ENCODE assay signal across 2 cellular contexts in the genomic region with DNA sequence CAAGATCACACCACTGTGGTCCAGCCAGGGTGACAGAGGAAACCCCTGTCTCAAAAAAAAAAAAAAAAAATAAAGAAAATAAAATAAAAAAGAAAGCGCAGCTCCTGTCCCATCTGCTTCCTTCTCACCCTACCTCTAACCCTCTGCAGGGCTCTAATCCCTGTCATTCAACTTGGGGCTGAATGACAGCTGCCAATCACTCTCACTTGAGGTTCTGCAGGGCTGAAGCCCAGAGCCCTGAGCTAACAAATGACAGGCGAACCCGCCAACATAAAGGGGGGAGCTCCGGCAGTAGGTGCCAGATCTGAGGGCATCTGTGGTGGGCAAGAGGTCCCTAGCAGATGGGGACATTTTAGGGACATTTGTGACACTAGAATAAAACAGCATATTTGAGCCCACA.
TF ChIP-seq lines count a peak whose summit lies in the region.

No MANE protein-coding gene starts in this region.

TF ChIP-seq in HEK293, 187 proteins besides CTCF, POLR2A, EP300 and RAD21:
- TF ChIP-seq, protein P1, sequence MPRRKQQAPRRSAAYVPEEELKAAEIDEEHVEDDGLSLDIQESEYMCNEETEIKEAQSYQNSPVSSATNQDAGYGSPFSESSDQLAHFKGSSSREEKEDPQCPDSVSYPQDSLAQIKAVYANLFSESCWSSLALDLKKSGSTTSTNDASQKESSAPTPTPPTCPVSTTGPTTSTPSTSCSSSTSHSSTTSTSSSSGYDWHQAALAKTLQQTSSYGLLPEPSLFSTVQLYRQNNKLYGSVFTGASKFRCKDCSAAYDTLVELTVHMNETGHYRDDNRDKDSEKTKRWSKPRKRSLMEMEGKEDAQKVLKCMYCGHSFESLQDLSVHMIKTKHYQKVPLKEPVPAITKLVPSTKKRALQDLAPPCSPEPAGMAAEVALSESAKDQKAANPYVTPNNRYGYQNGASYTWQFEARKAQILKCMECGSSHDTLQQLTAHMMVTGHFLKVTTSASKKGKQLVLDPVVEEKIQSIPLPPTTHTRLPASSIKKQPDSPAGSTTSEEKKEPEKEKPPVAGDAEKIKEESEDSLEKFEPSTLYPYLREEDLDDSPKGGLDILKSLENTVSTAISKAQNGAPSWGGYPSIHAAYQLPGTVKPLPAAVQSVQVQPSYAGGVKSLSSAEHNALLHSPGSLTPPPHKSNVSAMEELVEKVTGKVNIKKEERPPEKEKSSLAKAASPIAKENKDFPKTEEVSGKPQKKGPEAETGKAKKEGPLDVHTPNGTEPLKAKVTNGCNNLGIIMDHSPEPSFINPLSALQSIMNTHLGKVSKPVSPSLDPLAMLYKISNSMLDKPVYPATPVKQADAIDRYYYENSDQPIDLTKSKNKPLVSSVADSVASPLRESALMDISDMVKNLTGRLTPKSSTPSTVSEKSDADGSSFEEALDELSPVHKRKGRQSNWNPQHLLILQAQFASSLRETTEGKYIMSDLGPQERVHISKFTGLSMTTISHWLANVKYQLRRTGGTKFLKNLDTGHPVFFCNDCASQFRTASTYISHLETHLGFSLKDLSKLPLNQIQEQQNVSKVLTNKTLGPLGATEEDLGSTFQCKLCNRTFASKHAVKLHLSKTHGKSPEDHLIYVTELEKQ (tag by site-specific recombination; IDR thresholded peaks at IDR 0.05; ENCODE audit: borderline replicate concordance) = peak; percentile 77; the same call in 1 of the 2 replicates
- TF ChIP-seq ZBTB48 (tag by site-specific recombination; IDR thresholded peaks at IDR 0.05) = no peak

TF ChIP-seq in K562, 482 proteins besides CTCF, POLR2A, EP300 and RAD21:
- no peak for TF ChIP-seq FOXM1 (IDR thresholded peaks at IDR 0.05; ENCODE audit: low read depth)
- no peak for TF ChIP-seq FOXM1 (CRISPR knock-in tag; IDR thresholded peaks at IDR 0.05; ENCODE audit: low read depth)
- TF ChIP-seq, protein P2, sequence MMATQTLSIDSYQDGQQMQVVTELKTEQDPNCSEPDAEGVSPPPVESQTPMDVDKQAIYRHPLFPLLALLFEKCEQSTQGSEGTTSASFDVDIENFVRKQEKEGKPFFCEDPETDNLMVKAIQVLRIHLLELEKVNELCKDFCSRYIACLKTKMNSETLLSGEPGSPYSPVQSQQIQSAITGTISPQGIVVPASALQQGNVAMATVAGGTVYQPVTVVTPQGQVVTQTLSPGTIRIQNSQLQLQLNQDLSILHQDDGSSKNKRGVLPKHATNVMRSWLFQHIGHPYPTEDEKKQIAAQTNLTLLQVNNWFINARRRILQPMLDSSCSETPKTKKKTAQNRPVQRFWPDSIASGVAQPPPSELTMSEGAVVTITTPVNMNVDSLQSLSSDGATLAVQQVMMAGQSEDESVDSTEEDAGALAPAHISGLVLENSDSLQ (IDR thresholded peaks at IDR 0.05) = peak; percentile 66
- peak; percentile 18 for TF ChIP-seq MEIS2 (IDR thresholded peaks at IDR 0.05; ENCODE audit: partially characterized antibody)
